In the genomic region with DNA sequence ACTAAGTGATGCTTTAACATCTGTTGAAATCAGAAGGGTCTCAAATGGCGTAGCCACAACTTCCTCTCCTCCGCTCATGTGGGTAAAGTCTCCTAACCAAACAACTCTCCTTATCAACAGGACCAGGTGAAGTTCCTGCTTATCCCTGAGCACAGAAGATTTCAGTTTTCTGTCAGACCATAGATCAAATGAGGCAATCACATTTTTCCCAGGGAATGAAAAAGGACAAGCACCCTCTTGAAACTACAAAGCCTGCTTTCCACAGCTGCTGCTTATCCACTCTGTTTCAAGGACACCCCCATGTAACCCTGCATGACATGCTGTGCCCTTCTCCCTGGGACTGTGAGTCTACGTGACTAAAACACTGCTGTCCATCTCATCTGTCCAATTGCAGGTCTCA, we compare ENCODE assay signal across 20 cellular contexts.
DNase-seq lines count a peak whose midpoint lies in the region; ATAC-seq and TF ChIP-seq lines count a peak whose summit lies in the region.
"Had no signal": no experiment of that assay in that cellular context is flagged by ENCODE, and none has a peak within 500 bp of the region (broad histone marks: within the 10 kb centered on the region; RNA-seq: fewer than 3 reads in every experiment).

No MANE protein-coding gene starts in this region.

- WGBS in ovary, 3 donors: 63 to 73% (median 66%) methylated on average over 3 of the region's 3 CpGs

- ATAC-seq in GM21423 (IDR thresholded peaks at IDR 0.05; ENCODE audit: unreplicated experiment): no peak
- ATAC-seq: activated naive CD4-positive, alpha-beta T cell treated with anti-CD3 and anti-CD28 coated beads, Interleukin-2, amount 50 U/mL, for 72 hours; gastroesophageal sphincter; psoas muscle had no signal

- DNase-seq in ELR (ENCODE audit: low read depth) (peak; percentile 26), RKO (ENCODE audit: low spot score) (peak; percentile 9), epithelial cell of esophagus (ENCODE audit: low read depth) (peak; percentile 18), ovary (no peak), NK-92 (lab: John Stamatoyannopoulos, UW; ENCODE audit: unreplicated experiment) (no peak)
- DNase-seq in Jurkat, Clone E6-1 (ENCODE audit: low read depth, low spot score): peak; percentile 84
- DNase-seq in activated CD4-positive, alpha-beta T cell treated with anti-CD3 and anti-CD28 coated beads for 4 hours: no peak
- DNase-seq: activated CD4-positive, alpha-beta T cell treated with anti-CD3 and anti-CD28 coated beads, Interleukin-2, amount 10 ng/mL, durations not matched to agents 24 days and 14 days; GOT3; NCI-H1417 treated with DMSO at 0.1 percent for 48 hours; nephron progenitor cell; psoas muscle; small intestine; stimulated activated CD4-positive, alpha-beta T cell treated with anti-CD3 and anti-CD28 coated beads, Interleukin-2, amount 100 ng/mL, for 48 hours; stimulated activated naive CD4-positive, alpha-beta T cell treated with Interleukin-2 at 50 U/mL for 16 hours; T1000 had no signal

- no peak for TF ChIP-seq POLR2A in ovary (IDR thresholded peaks at IDR 0.05)

- no peak for TF ChIP-seq EP300 in ovary (IDR thresholded peaks at IDR 0.05)

- no peak overlapping the region for H3K4me3 ChIP-seq in Jurkat, Clone E6-1 (ENCODE audit: low read length)
- H3K4me3 ChIP-seq in epithelial cell of esophagus (ENCODE audit: low read length) (no peak overlapping the region), ovary (no peak overlapping the region)
- H3K4me3 ChIP-seq: esophagus muscularis mucosa, gastroesophageal sphincter, psoas muscle had no signal

- TF ChIP-seq CTCF in epithelial cell of esophagus (IDR thresholded peaks at IDR 0.05; ENCODE audit: insufficient read depth, low read depth, low read length, missing control alignments) (no peak), ovary (IDR thresholded peaks at IDR 0.05) (no peak)

- intact Hi-C loops in ovary (cut with DNase I): no loop called here

- no peak overlapping the region for H3K27ac ChIP-seq in ovary
- H3K27ac ChIP-seq: esophagus muscularis mucosa, gastroesophageal sphincter, psoas muscle had no signal

- H3K4me1 ChIP-seq in ovary (ENCODE audit: insufficient read depth): no peaks in the 10 kb centered on the region
- H3K4me1 ChIP-seq: esophagus muscularis mucosa, gastroesophageal sphincter, psoas muscle had no signal

- H3K36me3 ChIP-seq in ovary: no peaks in the 10 kb centered on the region
- H3K36me3 ChIP-seq: esophagus muscularis mucosa, gastroesophageal sphincter had no signal

- H3K27me3 ChIP-seq in ovary: no peaks in the 10 kb centered on the region
- H3K27me3 ChIP-seq: esophagus muscularis mucosa, gastroesophageal sphincter had no signal

- no peaks in the 10 kb centered on the region for H3K9me3 ChIP-seq in ovary
- H3K9me3 ChIP-seq: esophagus muscularis mucosa, gastroesophageal sphincter, psoas muscle had no signal

Comparison
In these comparisons a context has a peak if more than half of its experiments do, and no peak if none do; other contexts are left out.
1. DNase-seq: peak in ELR (single experiment), Jurkat, Clone E6-1 (single experiment), RKO (single experiment) and epithelial cell of esophagus (single experiment); none in ovary (0 of 5), activated CD4-positive, alpha-beta T cell treated with anti-CD3 and anti-CD28 coated beads for 4 hours (0 of 2) and NK-92 (single experiment).